Comparison of ENCODE assay signal across 9 cellular contexts in genomic region chr10:117442944-117443676, GRCh38.
DNase-seq lines count a peak whose midpoint lies in the region; FAIRE-seq and TF ChIP-seq lines count a peak whose summit lies in the region.
"Had no signal": no experiment of that assay in that cellular context is flagged by ENCODE, and none has a peak within 500 bp of the region (broad histone marks: within the 10 kb centered on the region; RNA-seq: fewer than 3 reads in every experiment).

No MANE protein-coding gene starts in this region.

- H3K27ac ChIP-seq in WERI-Rb-1 (no peak overlapping the region), caudate nucleus (ENCODE audit: low read depth, low read length) (no peak overlapping the region)

- H3K36me3 ChIP-seq in WERI-Rb-1 (no peaks in the 10 kb centered on the region), kidney epithelial cell (ENCODE audit: control insufficient read depth, insufficient read depth, low read length) (no peaks in the 10 kb centered on the region)

- FAIRE-seq in H54 (lab: Jason Lieb, UNC): no peak
- FAIRE-seq: colon had no signal

- H3K27me3 ChIP-seq in WERI-Rb-1 (ENCODE audit: insufficient read depth, low read depth, severe bottlenecking) (peaks cover 56% of the 10 kb centered on the region), kidney epithelial cell (ENCODE audit: control insufficient read depth, insufficient read depth, low read length) (no peaks in the 10 kb centered on the region)

- H3K4me3 ChIP-seq in WERI-Rb-1 (ENCODE audit: low read depth, low read length): no peak overlapping the region
- no peak overlapping the region for H3K4me3 ChIP-seq in kidney epithelial cell (ENCODE audit: low read depth, low read length)

- peaks cover 3% of the 10 kb centered on the region for H3K9me3 ChIP-seq in WERI-Rb-1 (ENCODE audit: severe bottlenecking)

- DNase-seq in ELF-1 (ENCODE audit: low read depth, low spot score) (peak; percentile 83), H54 (ENCODE audit: insufficient read length, low spot score) (peak; percentile 49), NCI-H1048 (lab: John Stamatoyannopoulos, UW) (peak; percentile 69), WERI-Rb-1 (peak; percentile 71), caudate nucleus (lab: John Stamatoyannopoulos, UW) (peak in 53 of 61 donors; percentile 5 to 69 (median 37)), kidney epithelial cell (ENCODE audit: low read depth) (peak; percentile 64), GOT3 (lab: John Stamatoyannopoulos, UW) (no peak)
- DNase-seq in stimulated activated CD4-positive, alpha-beta T cell treated with anti-CD3 and anti-CD28 coated beads, Interleukin-15, amount 100 ng/mL, for 48 hours (ENCODE audit: low read depth in 2 of 2): peak; percentile 24 to 30

- TF ChIP-seq CTCF in WERI-Rb-1 (IDR thresholded peaks at IDR 0.05; ENCODE audit: low read depth, low read length) (peak; percentile 90), kidney epithelial cell (IDR thresholded peaks at IDR 0.05; ENCODE audit: insufficient read depth, low read length, poor library complexity, severe bottlenecking) (peak; percentile 85)

- no peak for TF ChIP-seq POLR2A in H54 (IDR thresholded peaks at IDR 0.05; ENCODE audit: low read depth, low read length)
